In the genomic region with DNA sequence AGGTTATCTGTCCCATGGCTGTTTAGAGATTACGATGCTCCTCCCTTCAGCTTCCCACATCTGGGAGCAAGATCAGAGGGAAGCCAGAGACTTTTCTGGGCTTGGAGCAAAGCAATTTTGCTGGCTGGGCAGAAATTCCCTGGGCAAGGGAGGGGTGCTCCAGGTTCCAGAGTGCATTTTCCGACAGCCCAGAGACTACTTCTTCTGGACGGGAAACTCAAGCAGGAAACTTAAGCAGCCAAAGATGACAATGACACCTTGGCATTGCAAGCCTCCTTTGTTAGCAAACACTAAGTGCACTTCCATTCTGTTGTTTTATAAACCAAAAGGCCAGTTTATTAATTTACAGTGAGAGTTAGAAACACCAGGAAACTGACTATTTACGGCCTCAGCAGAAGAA, we compare ENCODE assay signal across 19 cellular contexts.
"Had no signal": no experiment of that assay in that cellular context is flagged by ENCODE, and none has a peak within 500 bp of the region (broad histone marks: within the 10 kb centered on the region; RNA-seq: fewer than 3 reads in every experiment).

No MANE protein-coding gene starts in this region.

- H3K4me3 Mint-ChIP-seq: memory B cell; natural killer cell treated with Interleukin-12 subunit alpha and Interleukin-12 subunit beta and Interleukin-15 and Interleukin-18, amount 100 ng/mL, for 72 hours; neural progenitor cell; stimulated activated naive B cell treated with anti-CD40 and anti-IgM and Interleukin-4, amounts not matched to agents 10 μg/mL and 1 μg/mL and 100 μg/mL, for 72 hours; stimulated activated naive CD8-positive, alpha-beta T cell treated with anti-CD3 and anti-CD28 coated beads, Interleukin-15, amount 100 ng/mL, for 72 hours had no signal

- H3K36me3 Mint-ChIP-seq: natural killer cell treated with Interleukin-12 subunit alpha and Interleukin-12 subunit beta and Interleukin-15 and Interleukin-18, amount 100 ng/mL, for 72 hours; neural progenitor cell; stimulated activated naive B cell treated with anti-CD40 and anti-IgM and Interleukin-4, amounts not matched to agents 10 μg/mL and 1 μg/mL and 100 μg/mL, for 72 hours had no signal

- H3K4me1 Mint-ChIP-seq: memory B cell; stimulated activated naive B cell treated with anti-CD40 and anti-IgM and Interleukin-4, amounts not matched to agents 10 μg/mL and 1 μg/mL and 100 μg/mL, for 72 hours had no signal

- H3K9me3 Mint-ChIP-seq: memory B cell; natural killer cell treated with Interleukin-12 subunit alpha and Interleukin-12 subunit beta and Interleukin-15 and Interleukin-18, amount 100 ng/mL, for 72 hours; neural progenitor cell; stimulated activated naive B cell treated with anti-CD40 and anti-IgM and Interleukin-4, amounts not matched to agents 10 μg/mL and 1 μg/mL and 100 μg/mL, for 72 hours; stimulated activated naive CD8-positive, alpha-beta T cell treated with anti-CD3 and anti-CD28 coated beads, Interleukin-15, amount 100 ng/mL, for 72 hours had no signal

- H3K27ac Mint-ChIP-seq: memory B cell; neural progenitor cell; stimulated activated naive B cell treated with anti-CD40 and anti-IgM and Interleukin-4, amounts not matched to agents 10 μg/mL and 1 μg/mL and 100 μg/mL, for 72 hours had no signal

- H3K27me3 Mint-ChIP-seq: stimulated activated naive B cell treated with anti-CD40 and anti-IgM and Interleukin-4, amounts not matched to agents 10 μg/mL and 1 μg/mL and 100 μg/mL, for 72 hours; stimulated activated naive CD8-positive, alpha-beta T cell treated with anti-CD3 and anti-CD28 coated beads, Interleukin-15, amount 100 ng/mL, for 72 hours had no signal

- ATAC-seq: esophagus mucosa; lower lobe of right lung; natural killer cell treated with Interleukin-12 subunit alpha and Interleukin-12 subunit beta and Interleukin-15 and Interleukin-18, amount 100 ng/mL, for 72 hours; pancreas; sciatic nerve; stimulated activated naive B cell treated with anti-CD40 and anti-IgM and Interleukin-4, amounts not matched to agents 10 μg/mL and 1 μg/mL and 100 μg/mL, for 72 hours; stimulated activated naive CD8-positive, alpha-beta T cell treated with anti-CD3 and anti-CD28 coated beads, Interleukin-15, amount 100 ng/mL, for 72 hours; upper lobe of right lung had no signal

- DNase-seq: dorsolateral prefrontal cortex; effector CD8-positive, alpha-beta T cell; glutamatergic neuron; kidney; lower lobe of right lung; midbrain; nucleus accumbens; pancreas; stimulated activated CD4-positive, alpha-beta T cell treated with anti-CD3 and anti-CD28 coated beads, Interleukin-2, amount 100 ng/mL, for 24 hours; stimulated activated CD4-positive, alpha-beta T cell treated with anti-CD3 and anti-CD28 coated beads, Interleukin-4, amount 100 ng/mL, for 4 hours; stimulated activated naive B cell treated with anti-CD40 and anti-IgM and Interleukin-4, amounts not matched to agents 10 μg/mL and 1 μg/mL and 100 μg/mL, for 72 hours; stimulated activated naive CD8-positive, alpha-beta T cell treated with anti-CD3 and anti-CD28 coated beads, Interleukin-15, amount 100 ng/mL, for 72 hours; testis; upper lobe of right lung had no signal
